In the genomic region with DNA sequence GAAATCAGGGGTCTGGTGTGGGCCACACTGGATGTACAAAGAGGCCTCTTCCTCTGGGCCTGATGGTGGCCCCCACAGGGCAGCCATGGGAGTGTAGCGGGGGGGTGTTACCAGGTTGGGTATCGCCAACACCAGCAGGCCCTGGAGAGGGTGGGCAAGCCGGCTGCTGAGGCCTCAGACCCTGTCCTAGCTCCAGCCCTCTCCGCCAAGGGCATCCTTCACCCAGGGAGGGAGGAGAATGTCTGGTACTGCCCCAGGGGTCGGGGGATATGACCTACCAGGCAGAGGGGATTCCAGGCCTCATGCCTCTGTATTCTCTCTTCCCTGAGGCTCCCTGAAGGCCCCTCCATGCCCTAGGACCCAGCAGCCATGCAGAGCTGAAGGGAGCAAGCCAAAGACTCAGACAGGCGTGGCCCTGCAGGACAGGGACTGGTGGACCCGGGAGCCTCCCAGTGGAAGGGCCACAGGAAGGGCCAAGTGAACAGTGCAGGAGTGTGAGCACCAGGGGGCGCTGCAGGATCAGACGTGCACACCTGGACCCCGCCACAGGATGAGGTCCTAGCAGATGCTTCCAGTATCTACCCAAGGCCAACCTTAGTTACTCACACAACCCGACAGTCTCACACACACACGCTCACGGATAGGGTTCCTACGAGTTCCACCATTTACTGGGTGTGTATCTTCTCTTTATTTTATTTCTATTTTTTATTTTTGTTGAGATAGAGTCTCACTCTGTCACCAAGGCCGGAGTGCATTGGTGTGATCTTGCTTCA, we compare ENCODE assay signal across 1 cellular context.
TF ChIP-seq lines count a peak whose summit lies in the region.

No MANE protein-coding gene starts in this region.

TF ChIP-seq in HepG2, 621 proteins besides CTCF, POLR2A, EP300 and RAD21 (continued from another document and continues in another):
- TF ChIP-seq, protein P1, sequence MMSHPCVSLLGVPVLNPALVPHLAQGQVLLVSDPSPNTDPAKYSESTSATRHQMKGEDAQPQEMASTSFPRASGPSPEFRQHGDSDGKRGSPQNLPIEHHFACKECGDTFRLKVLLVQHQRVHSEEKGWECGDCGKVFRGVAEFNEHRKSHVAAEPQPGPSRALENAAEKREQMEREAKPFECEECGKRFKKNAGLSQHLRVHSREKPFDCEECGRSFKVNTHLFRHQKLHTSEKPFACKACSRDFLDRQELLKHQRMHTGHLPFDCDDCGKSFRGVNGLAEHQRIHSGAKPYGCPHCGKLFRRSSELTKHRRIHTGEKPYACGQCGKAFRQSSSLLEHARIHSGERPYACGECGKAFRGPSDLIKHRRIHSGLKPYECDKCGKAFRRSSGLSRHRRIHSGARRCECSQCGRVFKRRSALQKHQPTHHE (CRISPR knock-in tag; IDR thresholded peaks at IDR 0.05; ENCODE audit: borderline replicate concordance): no peak
- no peak for TF ChIP-seq FLYWCH1 (CRISPR knock-in tag; IDR thresholded peaks at IDR 0.05)
- TF ChIP-seq ZSCAN21 (CRISPR knock-in tag; IDR thresholded peaks at IDR 0.05; ENCODE audit: borderline replicate concordance): peak; percentile 57; the same call in 1 of the 2 replicates
- 0 out of 2 replicates have a peak, but pooled peaks have one; percentile 70 for TF ChIP-seq ZNF136 (CRISPR knock-in tag; IDR thresholded peaks at IDR 0.05; ENCODE audit: low read depth)
- TF ChIP-seq ZNF766 (CRISPR knock-in tag; IDR thresholded peaks at IDR 0.05; ENCODE audit: borderline replicate concordance): no peak
- no peak for TF ChIP-seq ZNF780A (CRISPR knock-in tag; IDR thresholded peaks at IDR 0.05)
- TF ChIP-seq GMEB1 (CRISPR knock-in tag; IDR thresholded peaks at IDR 0.05; ENCODE audit: borderline replicate concordance): 0 out of 2 replicates have a peak, but pooled peaks have one; percentile 62
- 0 out of 2 replicates have a peak, but pooled peaks have one; percentile 12 for TF ChIP-seq NFYB (CRISPR knock-in tag; IDR thresholded peaks at IDR 0.05)
- TF ChIP-seq ZMYM4 (CRISPR knock-in tag; IDR thresholded peaks at IDR 0.05): peak; percentile 57; the same call in 1 of the 2 replicates
- TF ChIP-seq SUZ12 (IDR thresholded peaks at IDR 0.05; ENCODE audit: low read depth, low read length): 0 out of 2 replicates have a peak, but pooled peaks have one; percentile 12
- TF ChIP-seq ZNF256 (CRISPR knock-in tag; conservative IDR thresholded peaks at IDR 0.05): no peak
- TF ChIP-seq CBFB (CRISPR knock-in tag; IDR thresholded peaks at IDR 0.05): no peak
- no peak for TF ChIP-seq NFE2L2 (IDR thresholded peaks at IDR 0.05; ENCODE audit: low read length)
- TF ChIP-seq ZNF317 (CRISPR knock-in tag; IDR thresholded peaks at IDR 0.05): no peak
- no peak for TF ChIP-seq ZNF800 (CRISPR knock-in tag; IDR thresholded peaks at IDR 0.05)
- peak; percentile 77; the same call in 1 of the 2 replicates for TF ChIP-seq TSC22D2 (CRISPR knock-in tag; IDR thresholded peaks at IDR 0.05; ENCODE audit: borderline replicate concordance)
- TF ChIP-seq GLI4 (CRISPR knock-in tag; IDR thresholded peaks at IDR 0.05; ENCODE audit: borderline replicate concordance): no peak
- peak; percentile 92; the same call in 1 of the 2 replicates for TF ChIP-seq REPIN1 (CRISPR knock-in tag; IDR thresholded peaks at IDR 0.05; ENCODE audit: borderline replicate concordance, low read depth)
- TF ChIP-seq ZUFSP (CRISPR knock-in tag; IDR thresholded peaks at IDR 0.05; ENCODE audit: borderline replicate concordance): no peak
- TF ChIP-seq ZNF143 (CRISPR knock-in tag; IDR thresholded peaks at IDR 0.05): no peak; the same call in 1 of the 2 replicates
- TF ChIP-seq, protein P2, sequence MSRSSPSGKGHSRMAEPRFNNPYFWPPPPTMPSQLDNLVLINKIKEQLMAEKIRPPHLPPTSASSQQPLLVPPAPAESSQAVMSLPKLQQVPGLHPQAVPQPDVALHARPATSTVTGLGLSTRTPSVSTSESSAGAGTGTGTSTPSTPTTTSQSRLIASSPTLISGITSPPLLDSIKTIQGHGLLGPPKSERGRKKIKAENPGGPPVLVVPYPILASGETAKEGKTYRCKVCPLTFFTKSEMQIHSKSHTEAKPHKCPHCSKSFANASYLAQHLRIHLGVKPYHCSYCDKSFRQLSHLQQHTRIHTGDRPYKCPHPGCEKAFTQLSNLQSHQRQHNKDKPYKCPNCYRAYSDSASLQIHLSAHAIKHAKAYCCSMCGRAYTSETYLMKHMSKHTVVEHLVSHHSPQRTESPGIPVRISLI (CRISPR knock-in tag; IDR thresholded peaks at IDR 0.05; ENCODE audit: borderline replicate concordance): peak; percentile 60; the same call in 1 of the 2 replicates
- TF ChIP-seq ZBTB42 (CRISPR knock-in tag; IDR thresholded peaks at IDR 0.05): no peak
- peak; percentile 72; the same call in 1 of the 2 replicates for TF ChIP-seq SMAD3 (CRISPR knock-in tag; IDR thresholded peaks at IDR 0.05)
- TF ChIP-seq ZNF841 (CRISPR knock-in tag; IDR thresholded peaks at IDR 0.05; ENCODE audit: borderline replicate concordance): no peak
- peak; percentile 37; the same call in 1 of the 2 replicates for TF ChIP-seq TFAP4 (IDR thresholded peaks at IDR 0.05; ENCODE audit: borderline replicate concordance, low read depth)
- no peak for TF ChIP-seq CAMTA2 (CRISPR knock-in tag; IDR thresholded peaks at IDR 0.05; ENCODE audit: borderline replicate concordance)
- TF ChIP-seq MLLT10 (CRISPR knock-in tag; IDR thresholded peaks at IDR 0.05): no peak
- TF ChIP-seq SMYD3 (CRISPR knock-in tag; IDR thresholded peaks at IDR 0.05): no peak
- no peak for TF ChIP-seq SRSF1 (optimal IDR thresholded peaks at IDR 0.05; ENCODE audit: low read depth, low read length)
- no peak for TF ChIP-seq KDM6A (CRISPR knock-in tag; IDR thresholded peaks at IDR 0.05; ENCODE audit: low read depth)
- TF ChIP-seq RBM22 (optimal IDR thresholded peaks at IDR 0.05; ENCODE audit: low read length): no peak
- peak; percentile 71; the same call in 1 of the 2 replicates for TF ChIP-seq ZNF331 (CRISPR knock-in tag; IDR thresholded peaks at IDR 0.05)
- TF ChIP-seq PHF8 (CRISPR knock-in tag; IDR thresholded peaks at IDR 0.05): no peak
- TF ChIP-seq, protein P3, sequence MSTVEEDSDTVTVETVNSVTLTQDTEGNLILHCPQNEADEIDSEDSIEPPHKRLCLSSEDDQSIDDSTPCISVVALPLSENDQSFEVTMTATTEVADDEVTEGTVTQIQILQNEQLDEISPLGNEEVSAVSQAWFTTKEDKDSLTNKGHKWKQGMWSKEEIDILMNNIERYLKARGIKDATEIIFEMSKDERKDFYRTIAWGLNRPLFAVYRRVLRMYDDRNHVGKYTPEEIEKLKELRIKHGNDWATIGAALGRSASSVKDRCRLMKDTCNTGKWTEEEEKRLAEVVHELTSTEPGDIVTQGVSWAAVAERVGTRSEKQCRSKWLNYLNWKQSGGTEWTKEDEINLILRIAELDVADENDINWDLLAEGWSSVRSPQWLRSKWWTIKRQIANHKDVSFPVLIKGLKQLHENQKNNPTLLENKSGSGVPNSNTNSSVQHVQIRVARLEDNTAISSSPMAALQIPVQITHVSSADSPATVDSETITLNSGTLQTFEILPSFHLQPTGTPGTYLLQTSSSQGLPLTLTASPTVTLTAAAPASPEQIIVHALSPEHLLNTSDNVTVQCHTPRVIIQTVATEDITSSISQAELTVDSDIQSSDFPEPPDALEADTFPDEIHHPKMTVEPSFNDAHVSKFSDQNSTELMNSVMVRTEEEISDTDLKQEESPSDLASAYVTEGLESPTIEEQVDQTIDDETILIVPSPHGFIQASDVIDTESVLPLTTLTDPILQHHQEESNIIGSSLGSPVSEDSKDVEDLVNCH (CRISPR knock-in tag; IDR thresholded peaks at IDR 0.05): no peak
- no peak for TF ChIP-seq CBX2 (IDR thresholded peaks at IDR 0.05; ENCODE audit: low read depth, low read length)
- no peak for TF ChIP-seq CBX2 (CRISPR knock-in tag; IDR thresholded peaks at IDR 0.05; ENCODE audit: low read depth)
- TF ChIP-seq HOXA5 (CRISPR knock-in tag; IDR thresholded peaks at IDR 0.05): no peak
- no peak for TF ChIP-seq ZFP36L1 (CRISPR knock-in tag; IDR thresholded peaks at IDR 0.05)
- TF ChIP-seq, protein P4, sequence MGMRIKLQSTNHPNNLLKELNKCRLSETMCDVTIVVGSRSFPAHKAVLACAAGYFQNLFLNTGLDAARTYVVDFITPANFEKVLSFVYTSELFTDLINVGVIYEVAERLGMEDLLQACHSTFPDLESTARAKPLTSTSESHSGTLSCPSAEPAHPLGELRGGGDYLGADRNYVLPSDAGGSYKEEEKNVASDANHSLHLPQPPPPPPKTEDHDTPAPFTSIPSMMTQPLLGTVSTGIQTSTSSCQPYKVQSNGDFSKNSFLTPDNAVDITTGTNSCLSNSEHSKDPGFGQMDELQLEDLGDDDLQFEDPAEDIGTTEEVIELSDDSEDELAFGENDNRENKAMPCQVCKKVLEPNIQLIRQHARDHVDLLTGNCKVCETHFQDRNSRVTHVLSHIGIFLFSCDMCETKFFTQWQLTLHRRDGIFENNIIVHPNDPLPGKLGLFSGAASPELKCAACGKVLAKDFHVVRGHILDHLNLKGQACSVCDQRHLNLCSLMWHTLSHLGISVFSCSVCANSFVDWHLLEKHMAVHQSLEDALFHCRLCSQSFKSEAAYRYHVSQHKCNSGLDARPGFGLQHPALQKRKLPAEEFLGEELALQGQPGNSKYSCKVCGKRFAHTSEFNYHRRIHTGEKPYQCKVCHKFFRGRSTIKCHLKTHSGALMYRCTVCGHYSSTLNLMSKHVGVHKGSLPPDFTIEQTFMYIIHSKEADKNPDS (CRISPR knock-in tag; IDR thresholded peaks at IDR 0.05): no peak; the same call in 1 of the 2 replicates
- TF ChIP-seq BORCS8-MEF2B (CRISPR knock-in tag; IDR thresholded peaks at IDR 0.05): peak; percentile 61; the same call in 1 of the 2 replicates
- TF ChIP-seq FOXK2 (IDR thresholded peaks at IDR 0.05): no peak
- TF ChIP-seq SP140L (CRISPR knock-in tag; IDR thresholded peaks at IDR 0.05; ENCODE audit: borderline replicate concordance): 0 out of 2 replicates have a peak, but pooled peaks have one; percentile 60
- TF ChIP-seq RNF2 (conservative IDR thresholded peaks at IDR 0.05; ENCODE audit: low read depth): peak; percentile 51; the same call in 1 of the 2 replicates
- TF ChIP-seq ZFP36L2 (CRISPR knock-in tag; IDR thresholded peaks at IDR 0.05): no peak
- no peak for TF ChIP-seq ZBTB1 (CRISPR knock-in tag; IDR thresholded peaks at IDR 0.05; ENCODE audit: borderline replicate concordance)
- no peak for TF ChIP-seq ZMAT3 (CRISPR knock-in tag; conservative IDR thresholded peaks at IDR 0.05)
- TF ChIP-seq, protein P5, sequence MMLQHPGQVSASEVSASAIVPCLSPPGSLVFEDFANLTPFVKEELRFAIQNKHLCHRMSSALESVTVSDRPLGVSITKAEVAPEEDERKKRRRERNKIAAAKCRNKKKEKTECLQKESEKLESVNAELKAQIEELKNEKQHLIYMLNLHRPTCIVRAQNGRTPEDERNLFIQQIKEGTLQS (CRISPR knock-in tag; IDR thresholded peaks at IDR 0.05): no peak
- no peak for TF ChIP-seq SRF (IDR thresholded peaks at IDR 0.05; ENCODE audit: low read depth, low read length)
- TF ChIP-seq SKI (IDR thresholded peaks at IDR 0.05; ENCODE audit: partially characterized antibody): peak; percentile 53
